Comparison of ENCODE assay signal across 22 cellular contexts in genomic region chr10:68086910-68087309, GRCh38. TPM values are rescaled to one million over a fixed set of nuclear protein-coding genes. Genes with fewer than 3 reads are reported as not detected.
"Had no signal": no experiment of that assay in that cellular context is flagged by ENCODE, and none has a peak within 500 bp of the region (broad histone marks: within the 10 kb centered on the region; RNA-seq: fewer than 3 reads in every experiment).

No MANE protein-coding gene starts in this region.

- ATAC-seq: activated CD4-positive, CD25-positive, alpha-beta regulatory T cell treated with anti-CD3 and anti-CD28 coated beads, Interleukin-2, amount 50 U/mL, for 24 hours; left lung; naive thymus-derived CD8-positive, alpha-beta T cell had no signal

- H3K27ac Mint-ChIP-seq: naive thymus-derived CD8-positive, alpha-beta T cell had no signal

- H3K4me1 Mint-ChIP-seq: naive thymus-derived CD8-positive, alpha-beta T cell had no signal

- DNase-seq: activated CD4-positive, alpha-beta T cell treated with anti-CD3 and anti-CD28 coated beads, Interleukin-2, amount 50 U/mL, for 1 hour; activated naive CD4-positive, alpha-beta T cell treated with anti-CD3 and anti-CD28 coated beads, Interleukin-2, amount 10 ng/mL, durations not matched to agents 7 days and 5 days; activated T-cell treated with anti-CD3 and anti-CD28 coated beads for 4 hours; dermis blood vessel endothelial cell; hypothalamus; kidney; left lung; mesenchymal stem cell; naive thymus-derived CD8-positive, alpha-beta T cell; retina; stimulated activated CD4-positive, alpha-beta T cell treated with anti-CD3 and anti-CD28 coated beads, Interleukin-4, amount 100 ng/mL, for 4 hours; stimulated activated CD8-positive, alpha-beta memory T cell treated with anti-CD3 and anti-CD28 coated beads, Interleukin-4, amount 100 ng/mL, for 48 hours; stimulated activated naive CD4-positive, alpha-beta T cell treated with Interleukin-2 at 50 U/mL for 16 hours; substantia nigra had no signal

- H3K9me3 ChIP-seq: ascending aorta, left lung, neutrophil, tibial nerve, vagina had no signal

- H3K4me3 ChIP-seq: ascending aorta, left lung, smooth muscle cell, tibial nerve, vagina had no signal

- H3K9me3 Mint-ChIP-seq: activated naive CD4-positive, alpha-beta T cell treated with anti-CD3 and anti-CD28 coated beads, Interleukin-2, amount 10 ng/mL, durations not matched to agents 7 days and 5 days; naive thymus-derived CD8-positive, alpha-beta T cell had no signal

- H3K27ac ChIP-seq: ascending aorta, left lung, neutrophil, tibial nerve, vagina had no signal

- H3K4me3 Mint-ChIP-seq: activated naive CD4-positive, alpha-beta T cell treated with anti-CD3 and anti-CD28 coated beads, Interleukin-2, amount 10 ng/mL, durations not matched to agents 7 days and 5 days; naive thymus-derived CD8-positive, alpha-beta T cell had no signal

- H3K36me3 Mint-ChIP-seq: activated naive CD4-positive, alpha-beta T cell treated with anti-CD3 and anti-CD28 coated beads, Interleukin-2, amount 10 ng/mL, durations not matched to agents 7 days and 5 days; naive thymus-derived CD8-positive, alpha-beta T cell had no signal

- H3K27me3 ChIP-seq: ascending aorta, left lung, neutrophil, tibial nerve, vagina had no signal

- H3K4me1 ChIP-seq: ascending aorta, left lung, tibial nerve, vagina had no signal

- H3K36me3 ChIP-seq: ascending aorta, left lung, neutrophil, tibial nerve, vagina had no signal

RNA-seq across cellular contexts. Expression of gene MYPN, which starts 22.4 kb away (rescaled TPM):
- total RNA-seq: ascending aorta; bronchial epithelial cell; dermis blood vessel endothelial cell; mucosa of gallbladder; naive thymus-derived CD8-positive, alpha-beta T cell; tibial nerve; vagina had no signal
